Comparison of ENCODE assay signal across 10 cellular contexts in the genomic region with DNA sequence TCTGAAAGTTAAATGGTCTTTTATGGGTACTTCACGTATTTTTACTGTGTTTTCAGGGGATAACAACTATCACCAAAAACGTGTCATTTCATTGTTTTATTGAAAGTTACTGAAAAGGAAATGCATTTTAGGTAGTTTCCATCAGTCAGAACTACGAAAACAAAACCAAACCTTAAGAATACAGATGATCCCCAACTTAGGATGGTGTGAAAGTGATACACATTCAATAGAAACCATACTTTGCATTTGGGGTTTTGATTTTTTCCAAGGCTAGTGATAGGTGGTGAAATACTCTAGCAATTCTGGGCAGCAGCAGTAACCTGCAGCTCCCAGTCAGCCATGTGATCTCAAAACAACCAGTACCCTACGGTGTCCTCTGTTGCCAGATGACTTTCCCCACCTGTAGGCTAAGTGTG. TPM values are rescaled to one million over a fixed set of nuclear protein-coding genes. Genes with fewer than 3 reads are reported as not detected.
A peak's percentile ranks its signal among the peaks of the same experiment; 100 is the strongest.
DNase-seq lines count a peak whose midpoint lies in the region; ATAC-seq, FAIRE-seq and TF ChIP-seq lines count a peak whose summit lies in the region.
"Had no signal": no experiment of that assay in that cellular context is flagged by ENCODE, and none has a peak within 500 bp of the region (broad histone marks: within the 10 kb centered on the region; RNA-seq: fewer than 3 reads in every experiment).

No MANE protein-coding gene starts in this region.

- no peaks in the 10 kb centered on the region for H3K27me3 ChIP-seq in tibial nerve
- no peaks in the 10 kb centered on the region for H3K27me3 ChIP-seq in psoas muscle (ENCODE audit: insufficient read depth in 3 of 3, low read length in 2 of 3)

- no peak for TF ChIP-seq EP300 in tibial nerve (IDR thresholded peaks at IDR 0.05)

- H3K36me3 Mint-ChIP-seq in type B pancreatic cell: peaks cover 4% of the 10 kb centered on the region

- H3K4me1 Mint-ChIP-seq in type B pancreatic cell (ENCODE audit: unreplicated experiment): peaks cover 14% of the 10 kb centered on the region

- H3K4me1 ChIP-seq in tibial nerve (peaks cover 0 to 38% (median 15%) of the 10 kb centered on the region in 4 donors), psoas muscle (no peaks in the 10 kb centered on the region)

- 81 to 86% methylated on average over 4 of the region's 4 CpGs for WGBS in tibial nerve, 2 donors
- WGBS in psoas muscle, 3 donors: 77 to 85% (median 83%) methylated on average over 4 of the region's 4 CpGs

- no peak for TF ChIP-seq CTCF in tibial nerve (IDR thresholded peaks at IDR 0.05)
- TF ChIP-seq CTCF in psoas muscle (IDR thresholded peaks at IDR 0.05): no peak
- no peak for TF ChIP-seq CTCF in type B pancreatic cell (conservative IDR thresholded peaks at IDR 0.05)

- no peaks in the 10 kb centered on the region for H3K36me3 ChIP-seq in tibial nerve
- no peaks in the 10 kb centered on the region for H3K36me3 ChIP-seq in psoas muscle (ENCODE audit: insufficient read depth in 1 of 2, low read depth in 1 of 2)

- FAIRE-seq in GM18507 (lab: Jason Lieb, UNC): peak; percentile 86

- H3K4me3 Mint-ChIP-seq in type B pancreatic cell: no peak overlapping the region

- H3K4me3 ChIP-seq in tibial nerve (no peak overlapping the region), psoas muscle (no peak overlapping the region)

- intact Hi-C loops in psoas muscle (cut with DNase I): no loop called here

- no peak for TF ChIP-seq POLR2A in tibial nerve (IDR thresholded peaks at IDR 0.05)

- H3K27ac ChIP-seq in tibial nerve: no peak overlapping the region
- H3K27ac ChIP-seq in psoas muscle: no peak overlapping the region

- DNase-seq in GM18507 (ENCODE audit: extremely low spot score, insufficient read length, low read depth): no peak
- DNase-seq in activated naive CD4-positive, alpha-beta T cell treated with anti-CD3 and anti-CD28 coated beads, Interleukin-2, amount 50 U/mL, for 16 hours: peak; percentile 31
- no peak for DNase-seq in tibial nerve (ENCODE audit: low spot score in 2 of 2)
- DNase-seq in psoas muscle: no peak
- no peak for DNase-seq in type B pancreatic cell (ENCODE audit: extremely low spot score, unreplicated experiment)
- DNase-seq in AG08395 (ENCODE audit: low spot score): no peak
- DNase-seq: activated CD8-positive, alpha-beta memory T cell treated with anti-CD3 and anti-CD28 coated beads, Interleukin-2, amount 50 U/mL, for 4 hours; effector CD4-positive, alpha-beta T cell had no signal

- no peaks in the 10 kb centered on the region for H3K9me3 ChIP-seq in tibial nerve
- no peaks in the 10 kb centered on the region for H3K9me3 ChIP-seq in psoas muscle

- H3K27me3 Mint-ChIP-seq in type B pancreatic cell: no peaks in the 10 kb centered on the region

- H3K27ac Mint-ChIP-seq in type B pancreatic cell: no peak overlapping the region

- ATAC-seq in GM21367 (IDR thresholded peaks at IDR 0.05; ENCODE audit: unreplicated experiment): peak; percentile 57
- peak; percentile 35 for ATAC-seq in HG03108 (IDR thresholded peaks at IDR 0.05; ENCODE audit: unreplicated experiment)
- ATAC-seq in psoas muscle: no peak

- no peaks in the 10 kb centered on the region for H3K9me3 Mint-ChIP-seq in type B pancreatic cell

RNA-seq across cellular contexts. Expression of a gene that starts 25.9 kb away (rescaled TPM):
- total RNA-seq in tibial nerve (10 to 100 TPM; 30.6 to 45.6 (median 37.7) TPM), psoas muscle (1 to 10 TPM; 1.5 to 2.1 (median 1.7) TPM), type B pancreatic cell (ENCODE audit: low replicate concordance) (23.4 and 54.9 TPM in 2 replicates)
- polyA plus RNA-seq in psoas muscle: 1 to 10 TPM; 2.0 to 3.9 (median 3.0) TPM

RNA-seq across cellular contexts. Expression of a gene that starts 32.3 kb away (rescaled TPM):
- total RNA-seq in tibial nerve (10 to 100 TPM; 12.6 to 33.2 (median 22.3) TPM), psoas muscle (1 to 10 TPM in 2 of 4 donors, under 1 TPM in 2; 0.68 to 1.3 (median 1.00) TPM), type B pancreatic cell (ENCODE audit: low replicate concordance) (17.6 and 21.2 TPM in 2 replicates)
- under 1 TPM; 0.39 to 0.55 (median 0.51) TPM for polyA plus RNA-seq in psoas muscle

Comparison
In these comparisons a context has a peak if more than half of its experiments do, and no peak if none do; other contexts are left out.
1. ATAC-seq: peak in GM21367 (single experiment) and HG03108 (single experiment); none in psoas muscle (0 of 4).